Comparison of ENCODE assay signal across 8 cellular contexts in genomic region chrX:17788439-17788838, GRCh38. TPM values are rescaled to one million over a fixed set of nuclear protein-coding genes. Genes with fewer than 3 reads are reported as not detected.
DNase-seq lines count a peak whose midpoint lies in the region; ATAC-seq and TF ChIP-seq lines count a peak whose summit lies in the region.

No MANE protein-coding gene starts in this region.

- H3K4me2 ChIP-seq in GM23248 (ENCODE audit: unreplicated experiment) = no peak overlapping the region
- no peak overlapping the region for H3K4me2 ChIP-seq in OCI-LY1 (ENCODE audit: low read length)

- intact Hi-C loops in CD14-positive monocyte (cut with micrococcal nuclease) = no loop called here

- no peaks in the 10 kb centered on the region for H3K4me1 ChIP-seq in GM23248 (ENCODE audit: insufficient read depth)
- H3K4me1 ChIP-seq in OCI-LY1 (ENCODE audit: insufficient read depth, low read length, severe bottlenecking) = no peaks in the 10 kb centered on the region

- H3K27me3 ChIP-seq in GM23248 (replicated peaks; ENCODE audit: insufficient read depth) (no peaks in the 10 kb centered on the region), OCI-LY1 (ENCODE audit: insufficient read depth, low read length) (no peaks in the 10 kb centered on the region)

- in situ Hi-C loops in GM23248 (cut with MboI) = no loop called here

- H3K4me1 Mint-ChIP-seq in CD14-positive monocyte = no peaks in the 10 kb centered on the region

- peaks cover 0 to 2% (median 1%) of the 10 kb centered on the region in 7 donors for H3K9me3 Mint-ChIP-seq in CD14-positive monocyte

- H3F3A ChIP-seq in GM23248 (ENCODE audit: insufficient read depth) = no peaks in the 10 kb centered on the region
- no peaks in the 10 kb centered on the region for H3F3A ChIP-seq in OCI-LY1 (ENCODE audit: insufficient read depth, low read length)

- H3K36me3 ChIP-seq in GM23248 (ENCODE audit: low read depth) = no peaks in the 10 kb centered on the region
- no peaks in the 10 kb centered on the region for H3K36me3 ChIP-seq in OCI-LY1 (ENCODE audit: insufficient read depth, low read length)

- no peak overlapping the region for H3K4me3 Mint-ChIP-seq in CD14-positive monocyte

- H4K20me1 ChIP-seq in GM23248 (ENCODE audit: insufficient read depth) = no peaks in the 10 kb centered on the region
- H4K20me1 ChIP-seq in OCI-LY1 (ENCODE audit: insufficient read depth, low read length) = no peaks in the 10 kb centered on the region

- no peaks in the 10 kb centered on the region for H3K36me3 Mint-ChIP-seq in CD14-positive monocyte

- ATAC-seq in GM21723 (IDR thresholded peaks at IDR 0.05; ENCODE audit: unreplicated experiment) = no peak

- peak; percentile 74 for TF ChIP-seq CTCF in CD14-positive monocyte (IDR thresholded peaks at IDR 0.05)
- peak; percentile 60 for TF ChIP-seq CTCF in OCI-LY1 (IDR thresholded peaks at IDR 0.05; ENCODE audit: low read length)

- H2AFZ ChIP-seq in GM23248 (no peak overlapping the region), OCI-LY1 (ENCODE audit: low read length) (no peak overlapping the region)

- no peaks in the 10 kb centered on the region for H3K9me2 ChIP-seq in GM23248 (ENCODE audit: insufficient read depth)
- no peaks in the 10 kb centered on the region for H3K9me2 ChIP-seq in OCI-LY1 (ENCODE audit: low read depth, low read length)

- no peaks in the 10 kb centered on the region for H3K79me2 ChIP-seq in GM23248 (ENCODE audit: insufficient read depth)
- no peaks in the 10 kb centered on the region for H3K79me2 ChIP-seq in OCI-LY1 (ENCODE audit: insufficient read depth, low read length)

- H3K27ac Mint-ChIP-seq in CD14-positive monocyte = no peak overlapping the region

- no peak overlapping the region for H3K27ac ChIP-seq in GM23248
- no peak overlapping the region for H3K27ac ChIP-seq in OCI-LY1 (ENCODE audit: low read depth, low read length, poor library complexity, severe bottlenecking)

- H3K27me3 Mint-ChIP-seq in CD14-positive monocyte (ENCODE audit: low read depth in 3 of 3) = peaks cover 2 to 8% (median 5%) of the 10 kb centered on the region in 3 donors

- DNase-seq in CD14-positive monocyte (ENCODE audit: low spot score) = no peak
- peak; percentile 40 for DNase-seq in GM23248
- peak; percentile 2 for DNase-seq in activated effector memory CD4-positive, alpha-beta T cell treated with Interleukin-2 at 50 U/mL for 16 hours
- peak; percentile 4 for DNase-seq in glomerular endothelial cell (ENCODE audit: extremely low read depth, low read depth, low spot score)
- DNase-seq in retina = peak; percentile 41
- DNase-seq in SKM-1 treated with dmso at 0.1 percent for 144 hours (lab: John Stamatoyannopoulos, UW; ENCODE audit: unreplicated experiment) = no peak

- no peak overlapping the region for H3K9ac ChIP-seq in GM23248
- H3K9ac ChIP-seq in OCI-LY1 (ENCODE audit: low read length) = no peak overlapping the region

- no peaks in the 10 kb centered on the region for H3K9me3 ChIP-seq in GM23248 (ENCODE audit: low read depth)
- no peaks in the 10 kb centered on the region for H3K9me3 ChIP-seq in OCI-LY1 (ENCODE audit: low read length)

- H3K4me3 ChIP-seq in GM23248 (no peak overlapping the region), OCI-LY1 (ENCODE audit: low read depth, low read length, poor library complexity, severe bottlenecking) (no peak overlapping the region)

- WGBS in GM23248 (ENCODE audit: low coverage in 1 of 2, low lambda C conversion rate in 2 of 2, missing lambda C conversion rate in 2 of 2), 2 experiments = 0% methylated on average over 2 to 4 of the region's 4 CpGs

RNA-seq across cellular contexts. Expression of gene SCML1, which starts 51.1 kb away (rescaled TPM):
- polyA plus RNA-seq in CD14-positive monocyte (1 to 10 TPM in 1 of 2 donors, under 1 TPM in 1; 0.56 to 1.4 TPM), GM23248 (2016; fragmentation: Nextera tagmentation; extraction: Ambion mirVana) (8.7 and 10.0 TPM in 2 replicates)
- 6.6 and 7.5 TPM in 2 replicates for total RNA-seq in GM23248 (2014; rRNA removed; shearing (Covaris generic))
- 7.9 and 8.2 TPM in 2 replicates for total RNA-seq in glomerular endothelial cell

Comparison
In these comparisons a context has a peak if more than half of its experiments do, and no peak if none do; other contexts are left out.
1. DNase-seq: peak in GM23248 (single experiment), activated effector memory CD4-positive, alpha-beta T cell treated with Interleukin-2 at 50 U/mL for 16 hours (single experiment), glomerular endothelial cell (single experiment) and retina (single experiment); none in CD14-positive monocyte (single experiment) and SKM-1 treated with dmso at 0.1 percent for 144 hours (single experiment).